ENCODE assay signal across 27 cellular contexts in the genomic region with DNA sequence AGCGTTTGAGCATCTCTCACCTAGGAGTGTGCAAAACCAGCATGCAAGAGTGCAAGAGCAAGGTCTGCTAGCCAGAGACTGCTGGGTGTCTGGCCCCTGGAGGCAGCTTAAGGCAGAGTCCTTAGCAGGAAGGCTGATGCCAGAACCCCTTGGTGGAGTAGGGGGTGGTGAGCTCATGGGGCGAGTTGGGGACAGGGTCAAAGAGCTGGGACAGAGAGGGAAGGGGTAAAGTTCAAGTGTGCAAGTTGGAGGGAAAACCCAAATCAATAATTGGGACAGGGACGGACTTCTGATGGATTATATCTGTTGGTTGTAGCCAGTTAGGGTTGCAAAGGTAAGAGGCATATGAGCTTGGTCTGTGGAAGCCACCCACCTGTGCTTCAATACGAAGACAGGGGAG.
"Had no signal": no experiment of that assay in that cellular context is flagged by ENCODE, and none has a peak within 500 bp of the region (broad histone marks: within the 10 kb centered on the region; RNA-seq: fewer than 3 reads in every experiment).

No MANE protein-coding gene starts in this region.

- ATAC-seq: left cardiac atrium, left lung, psoas muscle, sciatic nerve had no signal

- H3K27me3 ChIP-seq: suprapubic skin, tibial artery, uterus had no signal

- H3K9ac ChIP-seq: parathyroid adenoma had no signal

- H3K9me3 ChIP-seq: left lung, neutrophil, psoas muscle, suprapubic skin, thoracic aorta, tibial artery, uterus had no signal

- H3K27ac ChIP-seq: left lung, neutrophil, parathyroid adenoma, psoas muscle, skin epidermis, suprapubic skin, thoracic aorta, tibial artery, uterus had no signal

- H2AFZ ChIP-seq: parathyroid adenoma had no signal

- H3K4me1 ChIP-seq: left lung, parathyroid adenoma, psoas muscle, suprapubic skin, tibial artery, uterus had no signal

- H3K4me3 Mint-ChIP-seq: mesothelial cell of epicardium; naive B cell; natural killer cell treated with Interleukin-12 subunit alpha and Interleukin-12 subunit beta and Interleukin-15 and Interleukin-18, amount 100 ng/mL, for 72 hours; neural crest cell; stimulated activated naive CD8-positive, alpha-beta T cell treated with anti-CD3 and anti-CD28 coated beads, Interleukin-15, Interleukin-2, amounts not matched to agents 100 ng/mL and 50 ng/mL, for 24 hours had no signal

- DNase-seq: hippocampal formation; kidney glomerular epithelial cell; left cardiac atrium; left lung; mesendoderm; naive B cell; occipital lobe; psoas muscle; stimulated activated CD4-positive, alpha-beta T cell treated with anti-CD3 and anti-CD28 coated beads, Interleukin-12 subunit alpha, Interleukin-12 subunit beta, amount 100 ng/mL, for 4 hours; stimulated activated CD4-positive, alpha-beta T cell treated with anti-CD3 and anti-CD28 coated beads, Interleukin-15, amount 100 ng/mL, for 24 hours; stimulated activated CD4-positive, alpha-beta T cell treated with anti-CD3 and anti-CD28 coated beads, Interleukin-2, amount 100 ng/mL, for 24 hours; stimulated activated CD4-positive, alpha-beta T cell treated with anti-CD3 and anti-CD28 coated beads, Interleukin-4, amount 100 ng/mL, for 1 hour; stimulated activated naive CD4-positive, alpha-beta T cell; tibial artery; trophoblast cell; uterus had no signal

- H3K4me1 Mint-ChIP-seq: naive B cell had no signal

- H3K36me3 Mint-ChIP-seq: mesothelial cell of epicardium; naive B cell; natural killer cell treated with Interleukin-12 subunit alpha and Interleukin-12 subunit beta and Interleukin-15 and Interleukin-18, amount 100 ng/mL, for 72 hours had no signal

- H3K36me3 ChIP-seq: left lung, neutrophil, suprapubic skin, thoracic aorta, tibial artery, uterus had no signal

- H3K27ac Mint-ChIP-seq: mesothelial cell of epicardium; natural killer cell treated with Interleukin-12 subunit alpha and Interleukin-12 subunit beta and Interleukin-15 and Interleukin-18, amount 100 ng/mL, for 72 hours; stimulated activated naive CD8-positive, alpha-beta T cell treated with anti-CD3 and anti-CD28 coated beads, Interleukin-15, Interleukin-2, amounts not matched to agents 100 ng/mL and 50 ng/mL, for 24 hours had no signal

- H3K79me2 ChIP-seq: parathyroid adenoma had no signal

- H3K4me3 ChIP-seq: left lung, lung, psoas muscle, skin epidermis, suprapubic skin, thoracic aorta, tibial artery, uterus had no signal

- H3K9me3 Mint-ChIP-seq: natural killer cell treated with Interleukin-12 subunit alpha and Interleukin-12 subunit beta and Interleukin-15 and Interleukin-18, amount 100 ng/mL, for 72 hours; neural crest cell; stimulated activated naive CD8-positive, alpha-beta T cell treated with anti-CD3 and anti-CD28 coated beads, Interleukin-15, Interleukin-2, amounts not matched to agents 100 ng/mL and 50 ng/mL, for 24 hours had no signal
